Comparison of ENCODE assay signal across 8 cellular contexts in genomic region chr9:122265265-122265900, GRCh38. TPM values are rescaled to one million over a fixed set of nuclear protein-coding genes. Genes with fewer than 3 reads are reported as not detected.
DNase-seq lines count a peak whose midpoint lies in the region; ATAC-seq and TF ChIP-seq lines count a peak whose summit lies in the region.

No MANE protein-coding gene starts in this region.

- H3K36me3 ChIP-seq in OCI-LY3 (replicated peaks; ENCODE audit: low read depth, low read length) (peaks cover 7% of the 10 kb centered on the region), mammary epithelial cell (ENCODE audit: insufficient read depth, low read length) (peaks cover 4% of the 10 kb centered on the region), stomach (peaks cover 4 to 13% (median 9%) of the 10 kb centered on the region in 4 donors)

- peak overlapping the region; percentile 100 for H3K27ac Mint-ChIP-seq in CD14-positive monocyte

- DNase-seq in CD14-positive monocyte (ENCODE audit: low spot score) (peak; percentile 49), mammary epithelial cell (peak; percentile 39), kidney tubule cell (ENCODE audit: low spot score) (peak; percentile 57), stomach (no peak), posterior cingulate gyrus (no peak)

- WGBS in mammary epithelial cell (ENCODE audit: low coverage, missing lambda C conversion rate) = 9% methylated on average over 13 of the region's 13 CpGs
- WGBS in stomach, 5 donors = 8 to 13% (median 9%) methylated on average over 13 of the region's 13 CpGs

- H3K27me3 Mint-ChIP-seq in CD14-positive monocyte (ENCODE audit: low read depth in 3 of 3) = no peaks in the 10 kb centered on the region

- H3K27ac ChIP-seq in OCI-LY3 (ENCODE audit: low read length) (peak overlapping the region; percentile 72), mammary epithelial cell (ENCODE audit: insufficient read depth, low read depth, low read length) (peak overlapping the region; percentile 95), stomach (peak overlapping the region; percentile 92 to 96 (median 95))

- H3K9me3 Mint-ChIP-seq in CD14-positive monocyte = no peaks in the 10 kb centered on the region

- H3K4me3 Mint-ChIP-seq in CD14-positive monocyte = peak overlapping the region; percentile 98 to 99

- TF ChIP-seq POLR2A in stomach (IDR thresholded peaks at IDR 0.05) = no peak

- peak overlapping the region; percentile 60 for H2AFZ ChIP-seq in OCI-LY3 (ENCODE audit: low read depth, low read length)
- peak overlapping the region; percentile 87 for H2AFZ ChIP-seq in mammary epithelial cell (ENCODE audit: low read depth, low read length)

- no peaks in the 10 kb centered on the region for H4K20me1 ChIP-seq in OCI-LY3 (ENCODE audit: insufficient read depth, low read length)
- no peaks in the 10 kb centered on the region for H4K20me1 ChIP-seq in mammary epithelial cell (ENCODE audit: insufficient read depth, low read length)

- H3K36me3 Mint-ChIP-seq in CD14-positive monocyte = peaks cover 16 to 23% of the 10 kb centered on the region in 2 donors

- H3K4me1 Mint-ChIP-seq in CD14-positive monocyte = peaks cover 27% of the 10 kb centered on the region

- peak overlapping the region; percentile 96 for H3K4me3 ChIP-seq in OCI-LY3 (ENCODE audit: low read length)
- peak overlapping the region; percentile 72 to 80 (median 77) for H3K4me3 ChIP-seq in mammary epithelial cell (replicated peaks in 1 of 3; ENCODE audit: insufficient read depth in 1 of 3, low read depth in 2 of 3, low read length in 3 of 3)
- H3K4me3 ChIP-seq in stomach = peak overlapping the region; percentile 60 to 77 (median 71)

- H3K4me2 ChIP-seq in OCI-LY3 (ENCODE audit: low read length) (peak overlapping the region; percentile 78), mammary epithelial cell (ENCODE audit: insufficient read depth, low read depth, low read length) (peak overlapping the region; percentile 82)

- TF ChIP-seq CTCF in CD14-positive monocyte (IDR thresholded peaks at IDR 0.05) = peak; percentile 5
- TF ChIP-seq CTCF in OCI-LY3 (IDR thresholded peaks at IDR 0.05; ENCODE audit: low read depth, low read length) = peak; percentile 13; the same call in 1 of the 2 replicates
- peak in 1 of 2 donors; percentile 12 for TF ChIP-seq CTCF in mammary epithelial cell (conservative IDR thresholded peaks at IDR 0.05 in 1 of 2, IDR thresholded peaks at IDR 0.05 in 1 of 2; ENCODE audit: extremely low read depth in 1 of 2, insufficient read depth in 1 of 2, low read depth in 1 of 2, low read length in 2 of 2)
- no peak for TF ChIP-seq CTCF in stomach (IDR thresholded peaks at IDR 0.05)

- in situ Hi-C loops in mammary epithelial cell (cut with MboI; ENCODE audit: low sequenced_read_pairs in 2 of 2) = no loop called here

- intact Hi-C loops in CD14-positive monocyte (cut with micrococcal nuclease) = loop anchor here (10.0 kb wide), 3 partner anchors 171 to 639 kb away; partner anchors contain the start of genes TTLL11 (in 2 of the 2), PDCL (in 1 of the 2) and RC3H2 (in 1 of the 2)
- intact Hi-C loops in mammary epithelial cell (cut with micrococcal nuclease) = loop anchor here (1.0 to 2.0 kb wide), 2 partner anchors 17 to 140 kb away; no protein-coding TSS in a partner anchor
- intact Hi-C loops in stomach (cut with DNase I; ENCODE audit: low total_unique reads) = loop anchor here (10.0 kb wide), 2 partner anchors 59 to 141 kb away; no protein-coding TSS in a partner anchor
- intact Hi-C loops in posterior cingulate gyrus (cut with DNase I) = loop anchor here (5.0 to 10.0 kb wide), 2 partner anchors 82 to 141 kb away; no protein-coding TSS in a partner anchor

- H3K79me2 ChIP-seq in OCI-LY3 (ENCODE audit: low read length) (peaks cover 76% of the 10 kb centered on the region), mammary epithelial cell (ENCODE audit: insufficient read depth, low read length) (peaks cover 90% of the 10 kb centered on the region)

- H3K4me1 ChIP-seq in OCI-LY3 (ENCODE audit: low read length) (peaks cover 15% of the 10 kb centered on the region), mammary epithelial cell (ENCODE audit: insufficient read depth, low read length) (peaks cover 28% of the 10 kb centered on the region), stomach (peaks cover 35 to 59% (median 46%) of the 10 kb centered on the region in 4 donors)

- H3K27me3 ChIP-seq in OCI-LY3 (ENCODE audit: low read depth, low read length) (no peaks in the 10 kb centered on the region), mammary epithelial cell (ENCODE audit: insufficient read depth, low read length) (no peaks in the 10 kb centered on the region), stomach (no peaks in the 10 kb centered on the region)

- no peak for TF ChIP-seq EP300 in stomach (IDR thresholded peaks at IDR 0.05)

- H3K9ac ChIP-seq in OCI-LY3 (ENCODE audit: low read length) = peak overlapping the region; percentile 89
- peak overlapping the region; percentile 94 for H3K9ac ChIP-seq in mammary epithelial cell (ENCODE audit: insufficient read depth, low read length)

- CTCF ChIA-PET in mammary epithelial cell (lab: Charles Lee; ENCODE audit: low non-redundant PET) = interaction anchor here (1.7 kb wide), 1 partner anchor 139 kb away, joined by 5 read pairs; no protein-coding TSS in a partner anchor

- BruUV-seq in mammary epithelial cell (replicated peaks; lab: Mats Ljungman, UMichigan) = no TSS peak

- H3K9me3 ChIP-seq in OCI-LY3 (ENCODE audit: insufficient read depth, low read length) (no peaks in the 10 kb centered on the region), mammary epithelial cell (replicated peaks; ENCODE audit: insufficient read depth, low read length) (no peaks in the 10 kb centered on the region), stomach (no peaks in the 10 kb centered on the region)

- dilution Hi-C loops in mammary epithelial cell (cut with HindIII; ENCODE audit: low sequenced_read_pairs) = no loop called here

- ATAC-seq in GM18907 (IDR thresholded peaks at IDR 0.05; ENCODE audit: unreplicated experiment) (peak; percentile 43), HG03095 (IDR thresholded peaks at IDR 0.05; ENCODE audit: unreplicated experiment) (peak; percentile 40)

RNA-seq across cellular contexts. Expression of gene MRRF, which starts 0.7 kb away (rescaled TPM):
- polyA plus RNA-seq in CD14-positive monocyte = 10 to 100 TPM; 16.0 to 16.2 TPM
- total RNA-seq in mammary epithelial cell = 10 to 100 TPM; 43.0 to 52.0 TPM
- polyA plus RNA-seq in mammary epithelial cell = 65.8 TPM
- 33.9 TPM for polyA minus RNA-seq in mammary epithelial cell
- total RNA-seq in stomach = 10 to 100 TPM in 4 of 5 donors, 1 to 10 TPM in 1; 7.1 to 98.6 (median 38.7) TPM
- 10 to 100 TPM; 21.8 to 31.0 (median 21.8) TPM for polyA plus RNA-seq in stomach

RNA-seq across cellular contexts. Expression of gene RBM18, which starts 0.7 kb away (rescaled TPM):
- polyA plus RNA-seq in CD14-positive monocyte (10 to 100 TPM; 25.3 to 26.3 TPM), mammary epithelial cell (22.6 TPM), stomach (1 to 10 TPM; 6.0 to 9.4 (median 8.6) TPM)
- total RNA-seq in mammary epithelial cell (10 to 100 TPM; 14.3 to 39.7 TPM), stomach (10 to 100 TPM in 1 of 5 donors, 1 to 10 TPM in 4; 1.8 to 13.6 (median 6.4) TPM)
- 22.0 TPM for polyA minus RNA-seq in mammary epithelial cell

RNA-seq across cellular contexts. Expression of gene LHX6, which starts 36.6 kb away (rescaled TPM):
- not detected for polyA plus RNA-seq in CD14-positive monocyte
- total RNA-seq in mammary epithelial cell = 10 to 100 TPM in 1 of 2 donors, 1 to 10 TPM in 1; 4.5 to 22.3 TPM
- polyA plus RNA-seq in mammary epithelial cell = 3.0 TPM
- 0.83 TPM for polyA minus RNA-seq in mammary epithelial cell
- total RNA-seq in stomach = 10 to 100 TPM in 1 of 5 donors, 1 to 10 TPM in 3, under 1 TPM in 1; 0.29 to 46.4 (median 4.6) TPM
- 1 to 10 TPM in 2 of 3 donors, under 1 TPM in 1; 0.92 to 1.3 (median 1.1) TPM for polyA plus RNA-seq in stomach

Comparison
In these comparisons a context has a peak if more than half of its experiments do, and no peak if none do; other contexts are left out.
1. DNase-seq: peak in CD14-positive monocyte (single experiment), mammary epithelial cell (single experiment) and kidney tubule cell (single experiment); none in stomach (single experiment) and posterior cingulate gyrus (0 of 10).
2. CTCF ChIP-seq: peak in CD14-positive monocyte (single experiment) and OCI-LY3 (single experiment); none in stomach (0 of 7).
3. Peak in every context shown above with its lines, with median percentiles within 50 percentile points of each other: H3K27ac ChIP-seq and H3K4me3 ChIP-seq.